8 cellular contexts compared by ENCODE assay signal in the genomic region with DNA sequence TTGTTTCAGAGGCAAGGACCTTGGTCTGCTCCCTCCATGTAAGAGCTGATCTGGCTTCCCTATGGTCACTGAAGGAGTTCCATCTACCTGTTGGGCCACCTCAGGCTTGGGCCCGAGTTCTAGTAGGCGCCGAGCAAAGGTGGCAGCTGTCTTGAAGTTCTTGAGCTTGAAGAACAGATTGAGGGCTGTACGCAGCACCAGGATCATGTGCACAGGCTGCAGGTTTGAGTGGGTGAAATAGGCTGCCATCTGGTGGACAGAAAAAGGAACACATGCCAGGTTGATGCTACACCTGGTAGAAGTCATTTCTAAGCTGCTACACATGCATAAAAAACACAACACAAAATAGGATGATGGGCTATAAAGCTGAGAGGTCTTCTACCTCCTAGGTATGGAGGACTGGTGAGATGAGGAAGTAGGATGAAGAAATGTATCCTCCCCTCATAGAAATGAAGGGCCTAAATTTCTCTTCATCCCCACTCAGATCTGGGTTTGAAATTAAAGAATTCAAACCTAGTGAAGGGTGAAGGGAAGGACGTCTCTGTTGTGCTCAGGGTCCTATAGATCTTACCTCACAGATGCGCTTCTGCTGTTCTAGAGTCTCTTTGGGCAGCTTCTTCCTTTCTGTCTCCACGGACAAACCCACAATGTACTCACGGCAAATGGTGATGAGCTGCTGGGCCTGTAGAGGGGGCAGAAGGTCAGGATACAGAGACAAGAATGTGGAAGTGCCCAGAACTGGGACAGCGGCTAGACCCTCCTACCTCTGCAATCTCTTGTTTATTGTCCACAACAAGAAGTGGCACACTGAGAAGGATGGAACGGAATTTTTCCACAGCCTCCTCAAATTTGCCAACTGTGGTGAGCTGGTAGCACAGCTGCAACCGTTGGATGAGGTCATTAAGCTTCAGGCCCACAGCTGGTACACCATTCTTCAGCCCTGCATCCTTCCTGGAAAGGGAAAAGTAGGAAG. TPM values are rescaled to one million over a fixed set of nuclear protein-coding genes. Genes with fewer than 3 reads are reported as not detected.
DNase-seq lines count a peak whose midpoint lies in the region; ATAC-seq and TF ChIP-seq lines count a peak whose summit lies in the region.

No MANE protein-coding gene starts in this region.

- CTCF ChIA-PET in SK-N-SH (lab: Yijun Ruan, JAX): interaction anchor here (0.5 to 7.3 kb wide), 78 partner anchors 8 to 1107 kb away, joined by 3 to 102 read pairs (median 5); a partner anchor contains a TSS

- DNase-seq in CMK (ENCODE audit: low read depth): peak; percentile 52
- DNase-seq in NB4 (ENCODE audit: low read depth): peak; percentile 76
- peak; percentile 62 for DNase-seq in SK-N-SH
- DNase-seq in activated naive CD4-positive, alpha-beta T cell treated with anti-CD3 and anti-CD28 coated beads, Interleukin-2, amount 50 U/mL, for 16 hours: peak; percentile 58
- peak; percentile 74 for DNase-seq in glomerular visceral epithelial cell (ENCODE audit: extremely low spot score)
- DNase-seq in trophoblast cell: peak; percentile 63 to 78
- peak in 1 of 2 donors; percentile 80 for DNase-seq in upper lobe of left lung

- TF ChIP-seq CTCF in NB4 (IDR thresholded peaks at IDR 0.05; ENCODE audit: low read depth, low read length) (peak; percentile 70), SK-N-SH (IDR thresholded peaks at IDR 0.05) (peak; percentile 86), upper lobe of left lung (IDR thresholded peaks at IDR 0.05) (peak; percentile 65 to 88 (median 80))

- H3K27ac ChIP-seq in SK-N-SH (ENCODE audit: low read depth in 2 of 2, low read length in 1 of 2) (no peak overlapping the region), trophoblast cell (ENCODE audit: low read depth, low read length) (no peak overlapping the region), upper lobe of left lung (no peak overlapping the region)

- H3K79me2 ChIP-seq in SK-N-SH (ENCODE audit: insufficient read depth) (0 out of 2 replicates have a peak, but pooled peaks cover 3% of the 10 kb centered on the region), trophoblast cell (ENCODE audit: control insufficient read depth, insufficient read depth, low read length, poor library complexity) (no peaks in the 10 kb centered on the region)

- TF ChIP-seq POLR2A in NB4 (IDR thresholded peaks at IDR 0.05; ENCODE audit: extremely low read depth, insufficient read length) (no peak), upper lobe of left lung (IDR thresholded peaks at IDR 0.05) (no peak)

- 53% methylated on average over 11 of the region's 11 CpGs for WGBS in SK-N-SH (ENCODE audit: low lambda C conversion rate)
- no CpG with 5 or more reads among the region's 11 CpGs for WGBS in trophoblast cell (ENCODE audit: extremely low coverage, insufficient coverage, insufficient read length)
- WGBS in upper lobe of left lung, 2 donors: 42 to 52% methylated on average over 11 of the region's 11 CpGs

- no peaks in the 10 kb centered on the region for H3K4me1 ChIP-seq in SK-N-SH (ENCODE audit: control insufficient read depth in 1 of 2, insufficient read depth in 2 of 2, low read depth in 1 of 2, low read length in 1 of 2)
- H3K4me1 ChIP-seq in trophoblast cell (ENCODE audit: control insufficient read depth in 1 of 2, insufficient read depth in 2 of 2, low read length in 2 of 2): no peaks in the 10 kb centered on the region
- H3K4me1 ChIP-seq in upper lobe of left lung: peaks cover 0 to 12% (median 0%) of the 10 kb centered on the region in 4 donors

- H3K14ac ChIP-seq in trophoblast cell (ENCODE audit: low read length): no peak overlapping the region

- no peak for TF ChIP-seq EP300 in SK-N-SH (IDR thresholded peaks at IDR 0.05; ENCODE audit: borderline replicate concordance in 1 of 2, low read depth in 1 of 2, low read length in 1 of 2)
- TF ChIP-seq EP300 in upper lobe of left lung (IDR thresholded peaks at IDR 0.05): no peak

- H3K27me3 ChIP-seq in SK-N-SH (ENCODE audit: insufficient read depth): no peaks in the 10 kb centered on the region
- no peaks in the 10 kb centered on the region for H3K27me3 ChIP-seq in trophoblast cell (ENCODE audit: insufficient read depth, low read length)
- no peaks in the 10 kb centered on the region for H3K27me3 ChIP-seq in upper lobe of left lung

- peak; percentile 61 for TF ChIP-seq RAD21 in SK-N-SH (IDR thresholded peaks at IDR 0.05; ENCODE audit: low read length)

- ATAC-seq in GM21526 (IDR thresholded peaks at IDR 0.05; ENCODE audit: low FRiP score, unreplicated experiment) (peak; percentile 53), upper lobe of left lung (ENCODE audit: low FRiP score in 2 of 2) (peak; percentile 88 to 89)

- POLR2A ChIA-PET in SK-N-SH (lab: Yijun Ruan, JAX): interaction anchor here (0.5 to 1.1 kb wide), 2 partner anchors 30 to 51 kb away, joined by 3 read pairs; no protein-coding TSS in a partner anchor

- no peak overlapping the region for H3K4ac ChIP-seq in trophoblast cell (ENCODE audit: low read depth, low read length)

- H3K4me3 ChIP-seq in NB4 (ENCODE audit: low read depth, low read length) (no peak overlapping the region), SK-N-SH (ENCODE audit: low read depth in 2 of 2, low read length in 1 of 2) (no peak overlapping the region), trophoblast cell (ENCODE audit: low read depth, low read length) (no peak overlapping the region), upper lobe of left lung (no peak overlapping the region)

- H2BK5ac ChIP-seq in trophoblast cell (ENCODE audit: low read depth, low read length, poor library complexity): no peak overlapping the region

- no peak overlapping the region for H3K23ac ChIP-seq in trophoblast cell (ENCODE audit: low read length)

- no peak overlapping the region for H4K91ac ChIP-seq in trophoblast cell (ENCODE audit: low read depth, low read length)

- peak overlapping the region; percentile 62 for H3K18ac ChIP-seq in trophoblast cell (ENCODE audit: low read length)

- peaks cover 6% of the 10 kb centered on the region; the same call in 1 of the 2 replicates for H4K20me1 ChIP-seq in SK-N-SH (ENCODE audit: insufficient read depth)

- H3K36me3 ChIP-seq in SK-N-SH (replicated peaks in 1 of 2; ENCODE audit: control insufficient read depth in 1 of 2, insufficient read depth in 2 of 2, low read length in 1 of 2) (peaks cover 82 to 85% of the 10 kb centered on the region in 2 experiments), trophoblast cell (ENCODE audit: control insufficient read depth in 1 of 2, insufficient read depth in 2 of 2, low read length in 2 of 2) (peaks cover 35 to 65% of the 10 kb centered on the region in 2 experiments), upper lobe of left lung (peaks cover 61 to 83% (median 79%) of the 10 kb centered on the region in 4 donors)

- no peak overlapping the region for H4K8ac ChIP-seq in trophoblast cell (ENCODE audit: low read depth, low read length)

- H3K9ac ChIP-seq in SK-N-SH (no peak overlapping the region), trophoblast cell (ENCODE audit: low read length) (no peak overlapping the region)

- no peak overlapping the region for H4K12ac ChIP-seq in trophoblast cell (ENCODE audit: low read depth, low read length)

- no peaks in the 10 kb centered on the region for H3K79me1 ChIP-seq in trophoblast cell (ENCODE audit: low read length)

- no peaks in the 10 kb centered on the region for H3K9me2 ChIP-seq in SK-N-SH

- H2AK5ac ChIP-seq in trophoblast cell (ENCODE audit: low read length): no peak overlapping the region

- no peak overlapping the region for H3K4me2 ChIP-seq in SK-N-SH
- H3K4me2 ChIP-seq in trophoblast cell (ENCODE audit: low read length): no peak overlapping the region

- H2BK12ac ChIP-seq in trophoblast cell (ENCODE audit: low read length): no peak overlapping the region

- H3K9me3 ChIP-seq in SK-N-SH (no peaks in the 10 kb centered on the region), trophoblast cell (ENCODE audit: insufficient read depth, low read depth, low read length) (no peaks in the 10 kb centered on the region), upper lobe of left lung (no peaks in the 10 kb centered on the region)

- no peak overlapping the region for H2AFZ ChIP-seq in SK-N-SH (ENCODE audit: low read depth)
- no peak overlapping the region for H2AFZ ChIP-seq in trophoblast cell (ENCODE audit: insufficient read depth, low read length, poor library complexity)

- H3F3A ChIP-seq in SK-N-SH (replicated peaks; ENCODE audit: insufficient read depth): peaks cover 74% of the 10 kb centered on the region

- no peak overlapping the region for H2BK120ac ChIP-seq in trophoblast cell (ENCODE audit: insufficient read depth, low read length, poor library complexity)

TF ChIP-seq in SK-N-SH, 30 proteins besides CTCF, POLR2A, EP300 and RAD21:
- TF ChIP-seq SMC3 (IDR thresholded peaks at IDR 0.05; ENCODE audit: low read depth, low read length) (peak; percentile 67), MXI1 (IDR thresholded peaks at IDR 0.05; ENCODE audit: low read depth, low read length) (peak; percentile 42; the same call in 1 of the 2 replicates), NRF1 (IDR thresholded peaks at IDR 0.05; ENCODE audit: low read depth, low read length) (no peak), SIN3A (IDR thresholded peaks at IDR 0.05; ENCODE audit: borderline replicate concordance, low read depth, low read length) (no peak), JUND (IDR thresholded peaks at IDR 0.05) (no peak), ELF1 (IDR thresholded peaks at IDR 0.05) (no peak), GATA2 (CRISPR knock-in tag; IDR thresholded peaks at IDR 0.05) (no peak), FOXJ3 (CRISPR knock-in tag; IDR thresholded peaks at IDR 0.05) (no peak), NFIC (IDR thresholded peaks at IDR 0.05; ENCODE audit: borderline replicate concordance) (no peak)
TF ChIP-seq in SK-N-SH: peak in this region for 2.

RNA-seq across cellular contexts. Expression of a gene that starts 6.6 kb away (rescaled TPM):
- 31.4 and 52.1 TPM in 2 replicates for polyA plus RNA-seq in SK-N-SH (2012; rRNA removed)
- 34.9 and 45.9 TPM in 2 replicates for polyA plus RNA-seq in SK-N-SH (2012; cell fraction: cytosol; rRNA removed)
- 24.8 and 42.2 TPM in 2 replicates for polyA plus RNA-seq in SK-N-SH (2012; cell fraction: nucleus; rRNA removed)
- 26.3 and 26.6 TPM in 2 replicates for polyA plus RNA-seq in trophoblast cell (2013)
- 10 to 100 TPM; 28.3 to 69.1 (median 40.6) TPM for total RNA-seq in upper lobe of left lung

RNA-seq across cellular contexts. Expression of a gene that starts 29.2 kb away (rescaled TPM):
- polyA plus RNA-seq in SK-N-SH (2012; rRNA removed): 108 and 150 TPM in 2 replicates
- 55.1 and 69.1 TPM in 2 replicates for polyA plus RNA-seq in SK-N-SH (2012; cell fraction: cytosol; rRNA removed)
- 383 and 570 TPM in 2 replicates for polyA plus RNA-seq in SK-N-SH (2012; cell fraction: nucleus; rRNA removed)
- 65.4 and 69.8 TPM in 2 replicates for polyA plus RNA-seq in trophoblast cell (2013)
- total RNA-seq in upper lobe of left lung: 100 to 1,000 TPM; 108 to 340 (median 155) TPM

RNA-seq across cellular contexts. Expression of a gene that starts 51.5 kb away (rescaled TPM):
- polyA plus RNA-seq in SK-N-SH (2012; rRNA removed): 91.4 and 122 TPM in 2 replicates
- 86.6 and 96.8 TPM in 2 replicates for polyA plus RNA-seq in SK-N-SH (2012; cell fraction: cytosol; rRNA removed)
- 105 and 128 TPM in 2 replicates for polyA plus RNA-seq in SK-N-SH (2012; cell fraction: nucleus; rRNA removed)
- polyA plus RNA-seq in trophoblast cell (2013): 176 and 178 TPM in 2 replicates
- total RNA-seq in upper lobe of left lung: 100 to 1,000 TPM in 5 of 6 donors, 10 to 100 TPM in 1; 99.4 to 165 (median 141) TPM

RNA-seq across cellular contexts. Expression of a gene that starts 51.6 kb away (rescaled TPM):
- 165 and 226 TPM in 2 replicates for polyA plus RNA-seq in SK-N-SH (2012; rRNA removed)
- 119 and 142 TPM in 2 replicates for polyA plus RNA-seq in SK-N-SH (2012; cell fraction: cytosol; rRNA removed)
- polyA plus RNA-seq in SK-N-SH (2012; cell fraction: nucleus; rRNA removed): 207 and 239 TPM in 2 replicates
- 106 and 117 TPM in 2 replicates for polyA plus RNA-seq in trophoblast cell (2013)
- total RNA-seq in upper lobe of left lung: 100 to 1,000 TPM in 2 of 6 donors, 10 to 100 TPM in 4; 55.9 to 116 (median 70.8) TPM
